11 cellular contexts compared by ENCODE assay signal in genomic region chr3:25454411-25454927, GRCh38. TPM values are rescaled to one million over a fixed set of nuclear protein-coding genes. Genes with fewer than 3 reads are reported as not detected.
DNase-seq lines count a peak whose midpoint lies in the region; ATAC-seq and TF ChIP-seq lines count a peak whose summit lies in the region.
"Had no signal": no experiment of that assay in that cellular context is flagged by ENCODE, and none has a peak within 500 bp of the region (broad histone marks: within the 10 kb centered on the region; RNA-seq: fewer than 3 reads in every experiment).

No MANE protein-coding gene starts in this region.

- H2AFZ ChIP-seq in smooth muscle cell (ENCODE audit: low read depth) = no peak overlapping the region
- no peak overlapping the region for H2AFZ ChIP-seq in Karpas-422 (ENCODE audit: low read length)

- H3K27me3 ChIP-seq in right atrium auricular region = no peaks in the 10 kb centered on the region
- no peaks in the 10 kb centered on the region for H3K27me3 ChIP-seq in smooth muscle cell (ENCODE audit: low read depth)
- no peaks in the 10 kb centered on the region for H3K27me3 ChIP-seq in Karpas-422 (ENCODE audit: low read length)

- H3K9me2 ChIP-seq in Karpas-422 (replicated peaks; ENCODE audit: insufficient read depth, low read length) = no peaks in the 10 kb centered on the region

- H3K9me3 ChIP-seq in SK-N-MC (ENCODE audit: low read depth, low read length) = no peaks in the 10 kb centered on the region
- no peaks in the 10 kb centered on the region for H3K9me3 ChIP-seq in right atrium auricular region
- no peaks in the 10 kb centered on the region for H3K9me3 ChIP-seq in smooth muscle cell (replicated peaks; ENCODE audit: low read depth)
- no peaks in the 10 kb centered on the region for H3K9me3 ChIP-seq in Karpas-422 (ENCODE audit: low read length)

- no peaks in the 10 kb centered on the region for H3K36me3 ChIP-seq in SK-N-MC (ENCODE audit: insufficient read depth, low read length)
- H3K36me3 ChIP-seq in right atrium auricular region = no peaks in the 10 kb centered on the region
- H3K36me3 ChIP-seq in smooth muscle cell (ENCODE audit: low read depth) = no peaks in the 10 kb centered on the region
- no peaks in the 10 kb centered on the region for H3K36me3 ChIP-seq in Karpas-422 (ENCODE audit: insufficient read depth, low read length)

- peaks cover 33% of the 10 kb centered on the region for H3F3A ChIP-seq in smooth muscle cell (ENCODE audit: low read depth)

- H4K20me1 ChIP-seq in smooth muscle cell (ENCODE audit: low read depth) (peaks cover 3% of the 10 kb centered on the region), Karpas-422 (ENCODE audit: insufficient read depth, low read depth, low read length) (no peaks in the 10 kb centered on the region)

- 14% methylated on average over 5 of the region's 5 CpGs for whole genome bisulfite sequencing in smooth muscle cell (ENCODE audit: low lambda C conversion rate)

- H3K4me2 ChIP-seq in smooth muscle cell (peak overlapping the region; percentile 72), Karpas-422 (ENCODE audit: low read depth, low read length, poor library complexity, severe bottlenecking) (no peak overlapping the region)

- H3K27ac ChIP-seq in SK-N-MC (peak overlapping the region; percentile 81), right atrium auricular region (peak overlapping the region; percentile 28 to 86), smooth muscle cell (ENCODE audit: low read depth) (peak overlapping the region; percentile 76), Karpas-422 (ENCODE audit: low read length) (no peak overlapping the region)

- TF ChIP-seq CTCF in right atrium auricular region (IDR thresholded peaks at IDR 0.05) (no peak), smooth muscle cell (IDR thresholded peaks at IDR 0.05; ENCODE audit: borderline replicate concordance, insufficient read depth, poor library complexity, severe bottlenecking) (no peak)

- H3K9ac ChIP-seq in SK-N-MC (ENCODE audit: insufficient read length) = no peak overlapping the region
- no peak overlapping the region for H3K9ac ChIP-seq in smooth muscle cell (ENCODE audit: low read depth)
- no peak overlapping the region for H3K9ac ChIP-seq in Karpas-422 (ENCODE audit: low read length)

- no peak for ATAC-seq in GM18517 (IDR thresholded peaks at IDR 0.05; ENCODE audit: unreplicated experiment)

- H3K79me2 ChIP-seq in smooth muscle cell (ENCODE audit: low read depth) (peaks cover 69% of the 10 kb centered on the region), Karpas-422 (ENCODE audit: low read length) (no peaks in the 10 kb centered on the region)

- H3K4me1 ChIP-seq in right atrium auricular region (peaks cover 0 to 91% of the 10 kb centered on the region in 2 donors), smooth muscle cell (ENCODE audit: low read depth) (peaks cover 36% of the 10 kb centered on the region), Karpas-422 (ENCODE audit: low read length) (no peaks in the 10 kb centered on the region)

- DNase-seq in EL (peak; percentile 65), SK-N-MC (ENCODE audit: low read depth, low spot score) (peak; percentile 67), right atrium auricular region (ENCODE audit: low spot score) (no peak), smooth muscle cell (lab: John Stamatoyannopoulos, UW; ENCODE audit: unreplicated experiment) (no peak), NCI-H774 (lab: John Stamatoyannopoulos, UW) (no peak), NCI-H2081 (lab: John Stamatoyannopoulos, UW) (no peak), Karpas-422 (no peak)
- DNase-seq: DMS79, H7, NCI-H1092 had no signal

- H3K4me3 ChIP-seq in SK-N-MC (peak overlapping the region; percentile 71), right atrium auricular region (peak overlapping the region in 1 of 2 donors; percentile 10), smooth muscle cell (peak overlapping the region; percentile 2), Karpas-422 (ENCODE audit: low read length) (no peak overlapping the region)

RNA-seq across cellular contexts. Expression of gene RARB, which starts 26.4 kb away (rescaled TPM):
- total RNA-seq in right atrium auricular region (10 to 100 TPM; 15.2 to 22.8 TPM), smooth muscle cell (106 and 129 TPM in 2 replicates)
- 62.8 and 88.1 TPM in 2 replicates for polyA plus RNA-seq in smooth muscle cell
- total RNA-seq in Karpas-422 (2014; rRNA removed; shearing (Covaris generic); ENCODE audit: low replicate concordance) = not detected in 2 replicates

Comparison
In these comparisons a context has a peak if more than half of its experiments do, and no peak if none do; other contexts are left out.
1. DNase-seq: peak in EL (single experiment) and SK-N-MC (single experiment); none in right atrium auricular region (single experiment), smooth muscle cell (single experiment), NCI-H774 (single experiment), NCI-H2081 (0 of 2) and Karpas-422 (single experiment).
2. RNA of gene RARB, which starts 26.4 kb away (total RNA-seq): 106 to 129 TPM in smooth muscle cell and 15.2 to 22.8 TPM in right atrium auricular region; not detected in Karpas-422; every median in the first group is over 10 times any median in the second.